Comparison of ENCODE assay signal across 8 cellular contexts in the genomic region with DNA sequence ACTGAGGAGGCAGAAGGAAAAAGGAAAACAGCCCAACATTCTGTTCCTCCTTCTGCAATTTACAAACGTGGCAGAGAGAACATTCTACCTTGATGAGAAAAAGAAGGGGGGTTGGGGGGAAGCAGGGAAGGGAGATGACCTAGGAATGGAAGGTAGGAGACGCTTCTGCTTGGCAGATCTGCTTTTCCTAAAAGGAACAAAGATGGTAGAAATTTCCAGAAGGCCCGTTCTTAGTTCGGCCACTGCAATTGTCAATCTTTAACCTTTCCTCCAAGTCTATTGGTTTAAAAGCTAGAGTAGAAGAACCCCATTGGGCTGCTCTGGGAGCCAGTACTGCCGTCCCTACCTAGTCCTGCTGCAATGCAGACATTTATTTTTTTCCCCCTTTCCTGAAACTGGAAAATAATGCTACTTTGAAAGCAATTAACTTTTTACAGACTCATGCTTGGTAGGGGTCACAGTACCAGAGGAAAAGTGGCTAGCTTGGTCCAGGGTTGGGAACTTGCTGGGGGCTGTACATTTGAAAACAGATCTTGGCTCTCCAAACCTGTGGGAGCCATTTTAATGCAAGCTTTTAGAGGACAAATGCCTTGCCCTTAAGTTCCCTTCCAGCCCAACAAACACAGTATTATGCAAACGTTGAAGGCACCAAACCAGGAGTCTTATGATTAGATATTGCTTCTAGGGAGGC. TPM values are rescaled to one million over a fixed set of nuclear protein-coding genes. Genes with fewer than 3 reads are reported as not detected.
DNase-seq lines count a peak whose midpoint lies in the region; ATAC-seq and TF ChIP-seq lines count a peak whose summit lies in the region.
"Had no signal": no experiment of that assay in that cellular context is flagged by ENCODE, and none has a peak within 500 bp of the region (broad histone marks: within the 10 kb centered on the region; RNA-seq: fewer than 3 reads in every experiment).

No MANE protein-coding gene starts in this region.

- TF ChIP-seq EP300 in SK-N-SH (IDR thresholded peaks at IDR 0.05; ENCODE audit: borderline replicate concordance in 1 of 2, low read depth in 1 of 2, low read length in 1 of 2), result no peak
- TF ChIP-seq EP300 in esophagus muscularis mucosa (IDR thresholded peaks at IDR 0.05), result no peak

- H3K9ac ChIP-seq in SK-N-SH, result peak overlapping the region; percentile 89

- peak overlapping the region; percentile 51 for H3K27ac ChIP-seq in HEK293 (ENCODE audit: extremely low read depth, low read depth, low read length)
- H3K27ac ChIP-seq in SK-N-SH (ENCODE audit: low read depth in 2 of 2, low read length in 1 of 2), result peak overlapping the region; percentile 97 to 100
- H3K27ac ChIP-seq in esophagus muscularis mucosa (replicated peaks in 1 of 4), result peak overlapping the region; percentile 97 to 100 (median 98)
- peak overlapping the region; percentile 96 to 100 (median 97) for H3K27ac ChIP-seq in gastrocnemius medialis

- H3K4me3 ChIP-seq in HEK293 (ENCODE audit: low read depth, low read length) (no peak overlapping the region), SK-N-SH (ENCODE audit: low read depth in 2 of 2, low read length in 1 of 2) (peak overlapping the region; percentile 42 to 52), esophagus muscularis mucosa (peak overlapping the region; percentile 32 to 47 (median 38)), gastrocnemius medialis (peak overlapping the region in 3 of 4 donors; percentile 43 to 52 (median 46))

- TF ChIP-seq RAD21 in SK-N-SH (IDR thresholded peaks at IDR 0.05; ENCODE audit: low read length), result no peak

- DNase-seq in SK-N-SH, result no peak
- DNase-seq in esophagus muscularis mucosa (ENCODE audit: extremely low spot score), result no peak
- DNase-seq in gastrocnemius medialis, result no peak
- no peak for DNase-seq in DMS53 (lab: John Stamatoyannopoulos, UW)
- no peak for DNase-seq in NCI-H345 treated with DMSO at 0.1 percent for 48 hours (lab: John Stamatoyannopoulos, UW; ENCODE audit: unreplicated experiment)
- DNase-seq: activated B cell treated with CpG ODN at 0.5 μM for 24 hours had no signal

- WGBS in SK-N-SH (ENCODE audit: low lambda C conversion rate), result 68% methylated on average over 6 of the region's 6 CpGs
- 47% methylated on average over 6 of the region's 6 CpGs for WGBS in esophagus muscularis mucosa

- peaks cover 0 to 13% of the 10 kb centered on the region in 2 experiments; a peak in 1 of 3 replicates for H3K36me3 ChIP-seq in HEK293 (ENCODE audit: control insufficient read depth in 2 of 2, insufficient read depth in 1 of 2, low read length in 2 of 2)
- H3K36me3 ChIP-seq in SK-N-SH (replicated peaks in 1 of 2; ENCODE audit: control insufficient read depth in 1 of 2, insufficient read depth in 2 of 2, low read length in 1 of 2), result peaks cover 4 to 10% of the 10 kb centered on the region in 2 experiments
- no peaks in the 10 kb centered on the region for H3K36me3 ChIP-seq in esophagus muscularis mucosa
- no peaks in the 10 kb centered on the region for H3K36me3 ChIP-seq in gastrocnemius medialis

- H3K79me2 ChIP-seq in SK-N-SH (ENCODE audit: insufficient read depth), result peaks cover 79% of the 10 kb centered on the region

- H3K4me1 ChIP-seq in HEK293 (ENCODE audit: control insufficient read depth, insufficient read depth, low read length), result peaks cover 49% of the 10 kb centered on the region
- H3K4me1 ChIP-seq in SK-N-SH (ENCODE audit: control insufficient read depth in 1 of 2, insufficient read depth in 2 of 2, low read depth in 1 of 2, low read length in 1 of 2), result peaks cover 77 to 81% of the 10 kb centered on the region in 2 experiments
- peaks cover 98 to 100% (median 100%) of the 10 kb centered on the region in 4 donors for H3K4me1 ChIP-seq in esophagus muscularis mucosa
- peaks cover 98 to 100% of the 10 kb centered on the region in 2 donors for H3K4me1 ChIP-seq in gastrocnemius medialis

- peaks cover 42% of the 10 kb centered on the region for H3F3A ChIP-seq in SK-N-SH (replicated peaks; ENCODE audit: insufficient read depth)

- CTCF ChIA-PET in HEK293 (lab: Yijun Ruan, JAX) (interaction anchor here (0.7 to 2.1 kb wide), 5 partner anchors 29 to 267 kb away, joined by 3 to 21 read pairs (median 3); no protein-coding TSS in a partner anchor), SK-N-SH (lab: Yijun Ruan, JAX) (interaction anchor here (0.7 to 13.1 kb wide), 3 partner anchors 30 to 158 kb away, joined by 3 to 99 read pairs (median 75); no protein-coding TSS in a partner anchor)

- H4K20me1 ChIP-seq in SK-N-SH (ENCODE audit: insufficient read depth), result no peaks in the 10 kb centered on the region

- H3K27me3 ChIP-seq in SK-N-SH (ENCODE audit: insufficient read depth), result no peaks in the 10 kb centered on the region
- H3K27me3 ChIP-seq in esophagus muscularis mucosa, result no peaks in the 10 kb centered on the region
- H3K27me3 ChIP-seq in gastrocnemius medialis, result no peaks in the 10 kb centered on the region

- in situ Hi-C loops in gastrocnemius medialis (cut with MboI; ENCODE audit: low sequenced_read_pairs in 4 of 4), result no loop called here

- TF ChIP-seq CTCF in HEK293 (tag by site-specific recombination; IDR thresholded peaks at IDR 0.05) (no peak), SK-N-SH (IDR thresholded peaks at IDR 0.05) (no peak), esophagus muscularis mucosa (IDR thresholded peaks at IDR 0.05) (no peak), gastrocnemius medialis (IDR thresholded peaks at IDR 0.05 in 4 of 5, conservative IDR thresholded peaks at IDR 0.05 in 1 of 5) (no peak)

- ATAC-seq in gastrocnemius medialis, result no peak
- ATAC-seq in HG03521 (IDR thresholded peaks at IDR 0.05; ENCODE audit: unreplicated experiment), result no peak

- H3K9me3 ChIP-seq in HEK293 (ENCODE audit: control insufficient read depth, insufficient read depth, low read depth, low read length), result no peaks in the 10 kb centered on the region
- H3K9me3 ChIP-seq in SK-N-SH, result no peaks in the 10 kb centered on the region
- no peaks in the 10 kb centered on the region for H3K9me3 ChIP-seq in esophagus muscularis mucosa
- no peaks in the 10 kb centered on the region for H3K9me3 ChIP-seq in gastrocnemius medialis

- TF ChIP-seq POLR2A in esophagus muscularis mucosa (IDR thresholded peaks at IDR 0.05; ENCODE audit: low read depth), result no peak
- no peak for TF ChIP-seq POLR2A in gastrocnemius medialis (IDR thresholded peaks at IDR 0.05)

- intact Hi-C loops in esophagus muscularis mucosa (cut with DNase I), result no loop called here
- intact Hi-C loops in gastrocnemius medialis (cut with DNase I; ENCODE audit: low total_unique reads), result loop anchor here (5.0 kb wide), 1 partner anchor 1518 kb away; no protein-coding TSS in a partner anchor

- H3K9me2 ChIP-seq in SK-N-SH, result no peaks in the 10 kb centered on the region

- 0 out of 2 replicates have a peak overlapping the region, but pooled peaks have one; percentile 13 for H2AFZ ChIP-seq in SK-N-SH (ENCODE audit: low read depth)

- peak overlapping the region; percentile 79 for H3K4me2 ChIP-seq in SK-N-SH

- POLR2A ChIA-PET in HEK293 (lab: Yijun Ruan, JAX) (interaction anchor here (0.9 kb wide), 1 partner anchor 30 kb away, joined by 3 read pairs; no protein-coding TSS in a partner anchor), SK-N-SH (lab: Yijun Ruan, JAX) (interaction anchor here (1.1 kb wide), 1 partner anchor 11 kb away, joined by 3 read pairs; no protein-coding TSS in a partner anchor)

TF ChIP-seq in SK-N-SH, 30 proteins besides CTCF, POLR2A, EP300 and RAD21:
- TF ChIP-seq YY1 (IDR thresholded peaks at IDR 0.05; ENCODE audit: low read depth), result peak; percentile 38; the same call in 1 of the 2 replicates
- TF ChIP-seq, protein P1, sequence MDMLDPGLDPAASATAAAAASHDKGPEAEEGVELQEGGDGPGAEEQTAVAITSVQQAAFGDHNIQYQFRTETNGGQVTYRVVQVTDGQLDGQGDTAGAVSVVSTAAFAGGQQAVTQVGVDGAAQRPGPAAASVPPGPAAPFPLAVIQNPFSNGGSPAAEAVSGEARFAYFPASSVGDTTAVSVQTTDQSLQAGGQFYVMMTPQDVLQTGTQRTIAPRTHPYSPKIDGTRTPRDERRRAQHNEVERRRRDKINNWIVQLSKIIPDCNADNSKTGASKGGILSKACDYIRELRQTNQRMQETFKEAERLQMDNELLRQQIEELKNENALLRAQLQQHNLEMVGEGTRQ (IDR thresholded peaks at IDR 0.05; ENCODE audit: borderline replicate concordance, low read depth, low read length), result no peak

RNA-seq across cellular contexts. Expression of a gene that starts 2.7 kb away (rescaled TPM):
- polyA plus RNA-seq in SK-N-SH (2012; rRNA removed), result 20.6 and 25.3 TPM in 2 replicates
- polyA plus RNA-seq in SK-N-SH (2012; cell fraction: cytosol; rRNA removed), result 19.5 and 20.5 TPM in 2 replicates
- polyA plus RNA-seq in SK-N-SH (2012; cell fraction: nucleus; rRNA removed), result 54.6 and 62.7 TPM in 2 replicates
- total RNA-seq in esophagus muscularis mucosa, result 10 to 100 TPM; 44.6 to 78.6 (median 65.8) TPM
- total RNA-seq in gastrocnemius medialis, result 10 to 100 TPM; 15.1 to 32.2 (median 19.7) TPM
